In the genomic region with DNA sequence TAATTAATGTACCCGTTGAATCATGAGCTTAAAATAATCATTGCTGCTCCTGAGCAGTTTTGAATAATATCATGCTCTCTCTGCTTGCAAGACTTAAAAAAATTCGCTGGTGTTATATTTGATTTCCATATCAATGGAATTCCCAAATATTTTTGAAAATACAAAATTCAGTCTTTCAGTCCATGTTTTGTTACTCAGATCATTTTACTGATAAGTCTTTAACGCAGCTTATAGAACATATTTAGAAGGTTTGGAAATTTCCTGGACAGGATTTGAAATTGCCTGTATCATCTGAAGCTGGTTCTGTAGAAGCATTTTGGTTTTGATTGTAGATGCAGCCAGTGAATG, we compare ENCODE assay signal across 13 cellular contexts. TPM values are rescaled to one million over a fixed set of nuclear protein-coding genes. Genes with fewer than 3 reads are reported as not detected.
DNase-seq lines count a peak whose midpoint lies in the region; TF ChIP-seq lines count a peak whose summit lies in the region.
"Had no signal": no experiment of that assay in that cellular context is flagged by ENCODE, and none has a peak within 500 bp of the region (broad histone marks: within the 10 kb centered on the region; RNA-seq: fewer than 3 reads in every experiment).

No MANE protein-coding gene starts in this region.

- H3K9me2 ChIP-seq in OCI-LY1 (ENCODE audit: low read depth, low read length), result no peaks in the 10 kb centered on the region

- H4K20me1 ChIP-seq in OCI-LY1 (ENCODE audit: insufficient read depth, low read length) (peaks cover 3% of the 10 kb centered on the region; the same call in 1 of the 2 replicates), neural progenitor cell (ENCODE audit: low read depth) (peaks cover 35% of the 10 kb centered on the region)

- peaks cover 0 to 2% of the 10 kb centered on the region in 2 donors for H3K27me3 Mint-ChIP-seq in CD4-positive, alpha-beta memory T cell
- H3K27me3 Mint-ChIP-seq in neural progenitor cell (ENCODE audit: insufficient read depth, low read depth), result peaks cover 43% of the 10 kb centered on the region

- H3K4me3 ChIP-seq in CD4-positive, alpha-beta memory T cell (ENCODE audit: low read length in 2 of 2), result peak overlapping the region in 1 of 2 donors; percentile 78
- H3K4me3 ChIP-seq in OCI-LY1 (ENCODE audit: low read depth, low read length, poor library complexity, severe bottlenecking), result peak overlapping the region; percentile 92
- H3K4me3 ChIP-seq in endocrine pancreas (ENCODE audit: control insufficient read depth, insufficient read depth, low read length), result peak overlapping the region; percentile 71
- peak overlapping the region; percentile 67 for H3K4me3 ChIP-seq in neural progenitor cell

- H3K79me2 ChIP-seq in OCI-LY1 (ENCODE audit: insufficient read depth, low read length), result no peaks in the 10 kb centered on the region
- H3K79me2 ChIP-seq in neural progenitor cell (ENCODE audit: low read depth), result no peaks in the 10 kb centered on the region

- DNase-seq in CD4-positive, alpha-beta memory T cell, result no peak
- DNase-seq in neural progenitor cell (ENCODE audit: low spot score), result no peak
- DNase-seq in activated gamma-delta T cell (lab: John Stamatoyannopoulos, UW), result no peak
- no peak for DNase-seq in DMS79 (lab: John Stamatoyannopoulos, UW)
- no peak for DNase-seq in cerebellar nuclear complex (lab: John Stamatoyannopoulos, UW)
- DNase-seq in NCI-H748 (lab: John Stamatoyannopoulos, UW; ENCODE audit: unreplicated experiment), result no peak
- DNase-seq: activated CD4-positive, alpha-beta T cell treated with anti-CD3 and anti-CD28 coated beads, Interleukin-2, amount 50 U/mL, for 48 hours; DMS 273 treated with DMSO at 0.1 percent for 48 hours; NCI-H1694; Right ventricle myocardium superior had no signal

- no peaks in the 10 kb centered on the region for H3K9me3 ChIP-seq in CD4-positive, alpha-beta memory T cell (ENCODE audit: control insufficient read depth in 1 of 2, low read length in 2 of 2)
- H3K9me3 ChIP-seq in OCI-LY1 (ENCODE audit: low read length), result no peaks in the 10 kb centered on the region
- H3K9me3 ChIP-seq in endocrine pancreas (ENCODE audit: control insufficient read depth, low read length), result no peaks in the 10 kb centered on the region
- no peaks in the 10 kb centered on the region for H3K9me3 ChIP-seq in neural progenitor cell (ENCODE audit: low read depth)

- H3K4me1 ChIP-seq in CD4-positive, alpha-beta memory T cell (ENCODE audit: insufficient read depth, low read length), result peaks cover 62% of the 10 kb centered on the region
- H3K4me1 ChIP-seq in OCI-LY1 (ENCODE audit: insufficient read depth, low read length, severe bottlenecking) (peaks cover 28% of the 10 kb centered on the region), endocrine pancreas (ENCODE audit: control insufficient read depth, insufficient read depth, low read length) (peaks cover 7% of the 10 kb centered on the region), neural progenitor cell (peaks cover 13% of the 10 kb centered on the region)

- no peaks in the 10 kb centered on the region for H3K36me3 ChIP-seq in CD4-positive, alpha-beta memory T cell (ENCODE audit: insufficient read depth, low read length)
- H3K36me3 ChIP-seq in OCI-LY1 (ENCODE audit: insufficient read depth, low read length) (no peaks in the 10 kb centered on the region), endocrine pancreas (ENCODE audit: control insufficient read depth, insufficient read depth, low read length) (no peaks in the 10 kb centered on the region), neural progenitor cell (no peaks in the 10 kb centered on the region)

- H3K4me1 Mint-ChIP-seq in CD4-positive, alpha-beta memory T cell, result peaks cover 50 to 74% (median 64%) of the 10 kb centered on the region in 4 donors
- H3K4me1 Mint-ChIP-seq in neural progenitor cell, result peaks cover 29% of the 10 kb centered on the region

- no peaks in the 10 kb centered on the region for H3K9me3 Mint-ChIP-seq in CD4-positive, alpha-beta memory T cell
- H3K9me3 Mint-ChIP-seq in neural progenitor cell, result no peaks in the 10 kb centered on the region

- H3K36me3 Mint-ChIP-seq in CD4-positive, alpha-beta memory T cell, result peaks cover 3 to 21% of the 10 kb centered on the region in 2 donors
- H3K36me3 Mint-ChIP-seq in neural progenitor cell, result peaks cover 2% of the 10 kb centered on the region

- H3K4me2 ChIP-seq in OCI-LY1 (ENCODE audit: low read length) (peak overlapping the region; percentile 78), neural progenitor cell (peak overlapping the region; percentile 85)

- CTCF ChIA-PET in CD4-positive, alpha-beta memory T cell (lab: Charles Lee; ENCODE audit: partially characterized antibody), result interaction anchor here (0.5 to 3.9 kb wide), 8 partner anchors 8 to 1192 kb away, joined by 3 to 25 read pairs (median 4); no protein-coding TSS in a partner anchor

- H3K4me3 Mint-ChIP-seq in CD4-positive, alpha-beta memory T cell, result peak overlapping the region; percentile 88 to 96 (median 92)
- peak overlapping the region; percentile 84 for H3K4me3 Mint-ChIP-seq in neural progenitor cell

- H3F3A ChIP-seq in OCI-LY1 (ENCODE audit: insufficient read depth, low read length) (peaks cover 4% of the 10 kb centered on the region; the same call in 1 of the 2 replicates), neural progenitor cell (ENCODE audit: low read depth) (peaks cover 25% of the 10 kb centered on the region)

- no peaks in the 10 kb centered on the region for H3K27me3 ChIP-seq in CD4-positive, alpha-beta memory T cell (ENCODE audit: insufficient read depth, low read length)
- 0 out of 2 replicates have a peak, but pooled peaks cover 4% of the 10 kb centered on the region for H3K27me3 ChIP-seq in OCI-LY1 (ENCODE audit: insufficient read depth, low read length)
- H3K27me3 ChIP-seq in endocrine pancreas (ENCODE audit: control insufficient read depth, insufficient read depth, low read length), result no peaks in the 10 kb centered on the region
- H3K27me3 ChIP-seq in neural progenitor cell, result peaks cover 75% of the 10 kb centered on the region

- H2AFZ ChIP-seq in OCI-LY1 (ENCODE audit: low read length), result no peak overlapping the region
- H2AFZ ChIP-seq in neural progenitor cell (replicated peaks), result no peak overlapping the region

- no peak overlapping the region for H3K9ac ChIP-seq in OCI-LY1 (ENCODE audit: low read length)
- no peak overlapping the region for H3K9ac ChIP-seq in endocrine pancreas (ENCODE audit: control insufficient read depth, insufficient read depth, low read length)
- H3K9ac ChIP-seq in neural progenitor cell, result no peak overlapping the region

- intact Hi-C loops in CD4-positive, alpha-beta memory T cell (cut with micrococcal nuclease), result loop anchor here (5.0 kb wide), 1 partner anchor 38 kb away; no protein-coding TSS in a partner anchor

- POLR2A ChIA-PET in CD4-positive, alpha-beta memory T cell (lab: Charles Lee; ENCODE audit: partially characterized antibody), result interaction anchor here (0.9 to 2.8 kb wide), 8 partner anchors 15 to 58 kb away, joined by 3 to 9 read pairs (median 4); no protein-coding TSS in a partner anchor

- peak overlapping the region; percentile 80 for H3K27ac ChIP-seq in CD4-positive, alpha-beta memory T cell (ENCODE audit: low read depth, low read length)
- H3K27ac ChIP-seq in OCI-LY1 (ENCODE audit: low read depth, low read length, poor library complexity, severe bottlenecking), result no peak overlapping the region
- no peak overlapping the region for H3K27ac ChIP-seq in neural progenitor cell
- H3K27ac ChIP-seq: HL-60 had no signal

- no peak for TF ChIP-seq CTCF in OCI-LY1 (IDR thresholded peaks at IDR 0.05; ENCODE audit: low read length)
- no peak for TF ChIP-seq CTCF in neural progenitor cell (IDR thresholded peaks at IDR 0.05)

- H3K27ac Mint-ChIP-seq in CD4-positive, alpha-beta memory T cell, result peak overlapping the region; percentile 85 to 95 (median 94)
- H3K27ac Mint-ChIP-seq in neural progenitor cell, result no peak overlapping the region

RNA-seq across cellular contexts. Expression of gene BMAL1, which starts 1.9 kb away (rescaled TPM):
- total RNA-seq in CD4-positive, alpha-beta memory T cell, result 100 to 1,000 TPM; 101 to 112 TPM
- polyA plus RNA-seq in CD4-positive, alpha-beta memory T cell, result 10 to 100 TPM; 18.8 to 38.8 TPM
- total RNA-seq in neural progenitor cell (ENCODE audit: low replicate concordance), result 4.5 and 26.5 TPM in 2 replicates
